Comparison of ENCODE assay signal across 21 cellular contexts in genomic region chr13:42140494-42140893, GRCh38.
"Had no signal": no experiment of that assay in that cellular context is flagged by ENCODE, and none has a peak within 500 bp of the region (broad histone marks: within the 10 kb centered on the region; RNA-seq: fewer than 3 reads in every experiment).

No MANE protein-coding gene starts in this region.

- H3K27me3 Mint-ChIP-seq: activated CD4-positive, alpha-beta memory T cell treated with anti-CD3 and anti-CD28 coated beads, Interleukin-2, amount 10 ng/mL, durations not matched to agents 7 days and 5 days; activated naive CD4-positive, alpha-beta T cell treated with anti-CD3 and anti-CD28 coated beads, Interleukin-2, amount 10 ng/mL, durations not matched to agents 7 days and 5 days; activated naive CD8-positive, alpha-beta T cell had no signal

- DNase-seq: activated CD4-positive, alpha-beta memory T cell treated with anti-CD3 and anti-CD28 coated beads, Interleukin-2, amount 10 ng/mL, durations not matched to agents 7 days and 5 days; activated CD4-positive, alpha-beta T cell treated with anti-CD3 and anti-CD28 coated beads for 1 hour; activated CD4-positive, alpha-beta T cell treated with anti-CD3 and anti-CD28 coated beads for 48 hours; activated CD4-positive, CD25-positive, alpha-beta regulatory T cell; activated effector memory CD4-positive, alpha-beta T cell treated with Interleukin-2 at 50 U/mL for 16 hours; activated naive CD4-positive, alpha-beta T cell treated with anti-CD3 and anti-CD28 coated beads, Interleukin-2, amount 10 ng/mL, durations not matched to agents 7 days and 5 days; activated T-cell treated with anti-CD3 and anti-CD28 coated beads, Interleukin-2, amount 50 U/mL, for 4 hours; amygdala; NCI-H1105 treated with DMSO at 0.1 percent for 48 hours; NCI-H1436; NCI-H1694; NCI-H1930; NCI-H2081 treated with DMSO at 0.1 percent for 48 hours; NCI-H345; NCI-H524 treated with DMSO at 0.1 percent for 48 hours; SHP77; SJCRH30; T1000; WERI-Rb-1 had no signal

- ATAC-seq: activated T-cell treated with anti-CD3 and anti-CD28 coated beads, Interleukin-2, amount 50 U/mL, for 4 hours; Panc1 had no signal

- H3K27ac Mint-ChIP-seq: activated CD4-positive, alpha-beta memory T cell treated with anti-CD3 and anti-CD28 coated beads, Interleukin-2, amount 10 ng/mL, durations not matched to agents 7 days and 5 days; activated naive CD4-positive, alpha-beta T cell treated with anti-CD3 and anti-CD28 coated beads, Interleukin-2, amount 10 ng/mL, durations not matched to agents 7 days and 5 days; activated naive CD8-positive, alpha-beta T cell had no signal

- H3K9me3 Mint-ChIP-seq: activated naive CD4-positive, alpha-beta T cell treated with anti-CD3 and anti-CD28 coated beads, Interleukin-2, amount 10 ng/mL, durations not matched to agents 7 days and 5 days; activated T-cell treated with anti-CD3 and anti-CD28 coated beads, Interleukin-2, amount 50 U/mL, for 4 hours had no signal

- H3K4me3 Mint-ChIP-seq: activated CD4-positive, alpha-beta memory T cell treated with anti-CD3 and anti-CD28 coated beads, Interleukin-2, amount 10 ng/mL, durations not matched to agents 7 days and 5 days; activated naive CD4-positive, alpha-beta T cell treated with anti-CD3 and anti-CD28 coated beads, Interleukin-2, amount 10 ng/mL, durations not matched to agents 7 days and 5 days; activated naive CD8-positive, alpha-beta T cell; activated T-cell treated with anti-CD3 and anti-CD28 coated beads, Interleukin-2, amount 50 U/mL, for 4 hours had no signal
